8 cellular contexts compared by ENCODE assay signal in the genomic region with DNA sequence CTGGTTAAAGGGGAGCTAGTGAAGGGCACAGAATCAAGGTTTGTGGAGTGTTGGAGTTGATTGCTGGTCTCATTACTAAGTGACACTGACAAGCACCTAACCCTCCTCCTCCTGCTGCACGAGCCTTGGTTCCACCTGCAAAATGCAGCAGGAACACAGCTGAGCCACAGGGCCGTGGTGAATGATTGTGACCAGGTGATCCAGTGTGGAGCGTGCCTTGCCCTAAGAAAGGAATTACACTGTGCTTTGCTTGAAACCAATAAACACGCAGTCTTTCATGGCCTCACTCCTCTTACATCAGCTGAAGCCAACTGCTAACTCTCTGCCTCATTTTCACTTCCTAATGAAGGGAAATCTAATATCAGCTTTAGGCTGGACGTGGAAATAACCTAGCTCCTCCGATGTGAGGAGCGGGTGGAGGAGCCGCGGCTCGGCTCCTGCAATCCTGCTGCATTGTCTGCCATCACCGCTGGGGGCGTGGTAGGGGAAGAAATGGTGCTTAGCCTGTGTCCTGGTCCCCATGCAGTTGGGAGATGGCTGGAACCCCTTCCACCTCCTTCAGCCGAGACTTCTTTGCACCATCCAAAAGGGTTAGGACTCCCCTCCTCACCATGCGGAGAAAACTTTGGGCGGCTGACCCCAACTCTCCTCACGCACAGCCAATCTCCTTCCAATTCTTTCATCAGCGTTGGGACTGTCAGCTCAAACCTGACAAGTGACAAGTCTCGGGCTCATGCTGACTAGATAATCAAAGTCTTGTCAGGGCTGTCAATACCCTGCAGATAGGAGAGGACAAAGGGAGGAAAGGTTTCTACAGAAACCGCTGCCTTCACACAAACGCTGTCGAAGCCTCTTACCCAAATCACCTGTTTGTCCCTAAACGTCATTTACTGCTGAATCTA.
DNase-seq lines count a peak whose midpoint lies in the region; ATAC-seq, FAIRE-seq and TF ChIP-seq lines count a peak whose summit lies in the region.
"Had no signal": no experiment of that assay in that cellular context is flagged by ENCODE, and none has a peak within 500 bp of the region (broad histone marks: within the 10 kb centered on the region; RNA-seq: fewer than 3 reads in every experiment).

No MANE protein-coding gene starts in this region.

- FAIRE-seq in GM12891 (lab: Jason Lieb, UNC): no peak

- ATAC-seq in body of pancreas (no peak), left colon (peak; percentile 51), GM19035 (IDR thresholded peaks at IDR 0.05; ENCODE audit: unreplicated experiment) (no peak), HG03175 (IDR thresholded peaks at IDR 0.05; ENCODE audit: unreplicated experiment) (no peak)

- 13 to 15% methylated on average over 22 of the region's 22 CpGs for WGBS in body of pancreas, 2 donors

- no peaks in the 10 kb centered on the region for H3K27me3 ChIP-seq in body of pancreas
- H3K27me3 ChIP-seq: SJSA1 had no signal

- H3K27ac ChIP-seq in body of pancreas: no peak overlapping the region
- no peak overlapping the region for H3K27ac ChIP-seq in substantia nigra (ENCODE audit: low read depth, low read length, poor library complexity, severe bottlenecking)
- H3K27ac ChIP-seq: SJSA1 had no signal

- no peak for TF ChIP-seq POLR2A in GM12891 (IDR thresholded peaks at IDR 0.05; ENCODE audit: low read depth, low read length)
- TF ChIP-seq POLR2A in body of pancreas (IDR thresholded peaks at IDR 0.05): no peak

- intact Hi-C loops in body of pancreas (cut with DNase I): no loop called here
- intact Hi-C loops in left colon (cut with DNase I, micrococcal nuclease): no loop called here

- no peaks in the 10 kb centered on the region for H3K36me3 ChIP-seq in body of pancreas (replicated peaks in 1 of 2; ENCODE audit: insufficient read depth in 1 of 2, low read depth in 2 of 2)
- H3K36me3 ChIP-seq: SJSA1 had no signal

- H3K4me1 ChIP-seq in body of pancreas: no peaks in the 10 kb centered on the region
- H3K4me1 ChIP-seq: SJSA1 had no signal

- H3K9me3 ChIP-seq in body of pancreas: no peaks in the 10 kb centered on the region
- H3K9me3 ChIP-seq: SJSA1 had no signal

- H3K4me3 ChIP-seq in body of pancreas: no peak overlapping the region
- H3K4me3 ChIP-seq: SJSA1 had no signal

- TF ChIP-seq CTCF in body of pancreas (IDR thresholded peaks at IDR 0.05): peak; percentile 47 to 69 (median 58)

- DNase-seq in GM12891 (ENCODE audit: insufficient read length, low spot score) (peak; percentile 49), NCI-H82 (lab: John Stamatoyannopoulos, UW) (peak; percentile 84), body of pancreas (peak; percentile 33 to 53 (median 44)), left colon (peak in 1 of 2 donors; percentile 48), substantia nigra (lab: John Stamatoyannopoulos, UW) (peak in 31 of 49 donors; percentile 1 to 51 (median 15))

TF ChIP-seq in GM12891, 5 proteins besides CTCF, POLR2A, EP300 and RAD21:
- TF ChIP-seq POU2F2 (IDR thresholded peaks at IDR 0.05; ENCODE audit: low read depth, low read length) (no peak), SPI1 (IDR thresholded peaks at IDR 0.05; ENCODE audit: low read depth, low read length) (no peak), PAX5 (IDR thresholded peaks at IDR 0.05; ENCODE audit: insufficient read depth, low read length, severe bottlenecking) (no peak), TAF1 (IDR thresholded peaks at IDR 0.05; ENCODE audit: low read depth, low read length) (no peak), POLR2AphosphoS5 (IDR thresholded peaks at IDR 0.05; ENCODE audit: low read depth, low read length) (no peak)
